Comparison of ENCODE assay signal across 10 cellular contexts in genomic region chr15:37932522-37932921, GRCh38. TPM values are rescaled to one million over a fixed set of nuclear protein-coding genes. Genes with fewer than 3 reads are reported as not detected.
"Had no signal": no experiment of that assay in that cellular context is flagged by ENCODE, and none has a peak within 500 bp of the region (broad histone marks: within the 10 kb centered on the region; RNA-seq: fewer than 3 reads in every experiment).

No MANE protein-coding gene starts in this region.

- ATAC-seq: HCT116, HepG2, K562 had no signal

- H3K27ac ChIP-seq: GM23248, HL-60 had no signal

- H3K36me3 ChIP-seq: HAP-1 had no signal

- H3K9me3 ChIP-seq: HAP-1 had no signal

- DNase-seq: GOT3, H7 had no signal

- H3K4me1 ChIP-seq: HAP-1 had no signal

- H2AFZ ChIP-seq: GM23248 had no signal

- H3K4me3 ChIP-seq: GM23248, HAP-1, K562 had no signal

- H3K9ac ChIP-seq: GM23248 had no signal

RNA-seq across cellular contexts. Expression of gene TMCO5A, which starts 1.9 kb away (rescaled TPM):
- total RNA-seq: GM23248, H7, HepG2, HFFc6, HT1080, K562 had no signal
- polyA plus RNA-seq: GM23248, HepG2, K562 had no signal
